Comparison of ENCODE assay signal across 19 cellular contexts in the genomic region with DNA sequence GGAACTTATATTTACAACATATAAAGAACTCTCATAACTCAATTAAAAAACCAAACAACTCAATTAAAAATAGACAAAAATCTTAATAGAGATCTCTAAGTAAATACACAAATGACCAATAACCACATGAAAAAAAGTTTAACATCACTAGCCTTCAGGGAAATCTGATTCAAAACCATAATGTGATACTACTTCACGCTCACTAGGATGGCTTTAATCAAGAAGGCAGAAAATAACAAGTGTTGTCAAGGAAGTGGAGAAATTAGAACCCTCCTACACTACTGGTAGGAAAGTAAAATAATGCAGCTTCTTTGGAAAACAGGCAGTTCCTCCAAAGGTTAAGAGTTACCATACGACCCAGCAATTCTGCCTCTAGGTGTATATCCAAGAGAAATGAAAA.
"Had no signal": no experiment of that assay in that cellular context is flagged by ENCODE, and none has a peak within 500 bp of the region (broad histone marks: within the 10 kb centered on the region; RNA-seq: fewer than 3 reads in every experiment).

No MANE protein-coding gene starts in this region.

- H3K4me1 ChIP-seq: colonic mucosa had no signal

- H3K36me3 Mint-ChIP-seq: naive B cell had no signal

- H3K27me3 Mint-ChIP-seq: naive B cell had no signal

- H2AFZ ChIP-seq: hepatocyte had no signal

- H3K27ac ChIP-seq: colonic mucosa, foreskin keratinocyte, hepatocyte, sigmoid colon, skin epidermis, tibial artery, upper lobe of right lung, vagina had no signal

- H3K4me3 Mint-ChIP-seq: naive B cell, nephron progenitor cell had no signal

- H3K9me3 ChIP-seq: colonic mucosa, sigmoid colon, tibial artery, upper lobe of right lung, vagina had no signal

- H3K27ac Mint-ChIP-seq: nephron progenitor cell had no signal

- H3K36me3 ChIP-seq: colonic mucosa, sigmoid colon, tibial artery had no signal

- H3K27me3 ChIP-seq: colonic mucosa, foreskin keratinocyte, hepatocyte, sigmoid colon, tibial artery, upper lobe of right lung, vagina had no signal

- H3K9me3 Mint-ChIP-seq: naive B cell, nephron progenitor cell had no signal

- DNase-seq: colonic mucosa; dermis blood vessel endothelial cell; erythroblast; foreskin keratinocyte; left colon; left ventricle myocardium superior; mesendoderm; naive B cell; nephron progenitor cell; sigmoid colon; stimulated activated CD4-positive, alpha-beta T cell treated with anti-CD3 and anti-CD28 coated beads, Interleukin-2, amount 100 ng/mL, for 24 hours; stimulated activated CD4-positive, alpha-beta T cell treated with anti-CD3 and anti-CD28 coated beads, Interleukin-4, amount 100 ng/mL, for 4 hours; stimulated activated naive CD4-positive, alpha-beta T cell treated with Interleukin-2 at 50 U/mL for 16 hours; upper lobe of right lung had no signal

- H3K4me2 ChIP-seq: hepatocyte had no signal

- H3K4me3 ChIP-seq: colonic mucosa, hepatocyte, lung, sigmoid colon, skin epidermis, tibial artery, upper lobe of right lung, vagina had no signal

- ATAC-seq: foreskin keratinocyte, left colon, left ventricle myocardium superior, upper lobe of right lung had no signal
